ENCODE assay signal across 8 cellular contexts in genomic region chr11:14499178-14499559, GRCh38. TPM values are rescaled to one million over a fixed set of nuclear protein-coding genes. Genes with fewer than 3 reads are reported as not detected.
DNase-seq lines count a peak whose midpoint lies in the region; ATAC-seq and TF ChIP-seq lines count a peak whose summit lies in the region.

No MANE protein-coding gene starts in this region.

- H3K36me3 Mint-ChIP-seq in HFFc6 (ENCODE audit: low read depth), result peaks cover 47% of the 10 kb centered on the region
- H3K36me3 Mint-ChIP-seq in activated naive CD8-positive, alpha-beta T cell treated with anti-CD3 and anti-CD28 coated beads for 36 hours, result peaks cover 34% of the 10 kb centered on the region

- H3K4me3 Mint-ChIP-seq in HFFc6, result peak overlapping the region; percentile 97
- H3K4me3 Mint-ChIP-seq in activated naive CD8-positive, alpha-beta T cell treated with anti-CD3 and anti-CD28 coated beads for 36 hours, result peak overlapping the region; percentile 98

- H3F3A ChIP-seq in OCI-LY1 (ENCODE audit: insufficient read depth, low read length), result peaks cover 6% of the 10 kb centered on the region; the same call in 1 of the 2 replicates

- intact Hi-C loops in right cardiac atrium (cut with DNase I) (no loop called here), gastrocnemius medialis (cut with DNase I; ENCODE audit: low total_unique reads) (loop anchor here (1.0 kb wide), 1 partner anchor 21 kb away; the partner anchor contains the start of gene PSMA1)

- H3K36me3 ChIP-seq in OCI-LY1 (ENCODE audit: insufficient read depth, low read length), result peaks cover 50% of the 10 kb centered on the region
- peaks cover 0 to 35% of the 10 kb centered on the region in 2 donors for H3K36me3 ChIP-seq in gastrocnemius medialis

- peak overlapping the region; percentile 73 for H3K9ac ChIP-seq in OCI-LY1 (ENCODE audit: low read length)

- H3K27ac ChIP-seq in OCI-LY1 (ENCODE audit: low read depth, low read length, poor library complexity, severe bottlenecking) (no peak overlapping the region), right cardiac atrium (ENCODE audit: low read length) (peak overlapping the region; percentile 19), gastrocnemius medialis (peak overlapping the region; percentile 88 to 94 (median 92))

- peaks cover 57% of the 10 kb centered on the region for H3K4me1 Mint-ChIP-seq in HFFc6 (ENCODE audit: low read depth)
- H3K4me1 Mint-ChIP-seq in activated naive CD8-positive, alpha-beta T cell treated with anti-CD3 and anti-CD28 coated beads for 36 hours, result peaks cover 35% of the 10 kb centered on the region

- H3K9me3 Mint-ChIP-seq in HFFc6, result no peaks in the 10 kb centered on the region
- no peaks in the 10 kb centered on the region for H3K9me3 Mint-ChIP-seq in activated naive CD8-positive, alpha-beta T cell treated with anti-CD3 and anti-CD28 coated beads for 36 hours

- peaks cover 17% of the 10 kb centered on the region for H3K79me2 ChIP-seq in OCI-LY1 (ENCODE audit: insufficient read depth, low read length)

- H4K20me1 ChIP-seq in OCI-LY1 (ENCODE audit: insufficient read depth, low read length), result no peaks in the 10 kb centered on the region

- peaks cover 2% of the 10 kb centered on the region for H3K27me3 Mint-ChIP-seq in HFFc6 (ENCODE audit: insufficient read depth)
- peaks cover 4% of the 10 kb centered on the region for H3K27me3 Mint-ChIP-seq in activated naive CD8-positive, alpha-beta T cell treated with anti-CD3 and anti-CD28 coated beads for 36 hours

- peak overlapping the region; percentile 95 for H3K27ac Mint-ChIP-seq in HFFc6
- H3K27ac Mint-ChIP-seq in activated naive CD8-positive, alpha-beta T cell treated with anti-CD3 and anti-CD28 coated beads for 36 hours, result peak overlapping the region; percentile 98

- TF ChIP-seq POLR2A in gastrocnemius medialis (IDR thresholded peaks at IDR 0.05), result no peak

- H3K4me2 ChIP-seq in OCI-LY1 (ENCODE audit: low read length), result peak overlapping the region; percentile 82

- no peak for DNase-seq in HFFc6
- peak; percentile 31 for DNase-seq in activated naive CD8-positive, alpha-beta T cell treated with anti-CD3 and anti-CD28 coated beads for 36 hours
- peak; percentile 30 to 66 (median 64) for DNase-seq in right cardiac atrium
- peak in 1 of 2 donors; percentile 22 for DNase-seq in gastrocnemius medialis
- DNase-seq in hippocampal formation (lab: John Stamatoyannopoulos, UW), result no peak

- H3K9me3 ChIP-seq in OCI-LY1 (ENCODE audit: low read length) (no peaks in the 10 kb centered on the region), right cardiac atrium (ENCODE audit: control insufficient read depth, low read length) (no peaks in the 10 kb centered on the region), gastrocnemius medialis (no peaks in the 10 kb centered on the region)

- no peak overlapping the region for H2AFZ ChIP-seq in OCI-LY1 (ENCODE audit: low read length)

- TF ChIP-seq CTCF in HFFc6 (IDR thresholded peaks at IDR 0.05), result no peak
- TF ChIP-seq CTCF in OCI-LY1 (IDR thresholded peaks at IDR 0.05; ENCODE audit: low read length), result no peak
- TF ChIP-seq CTCF in gastrocnemius medialis (IDR thresholded peaks at IDR 0.05 in 4 of 5, conservative IDR thresholded peaks at IDR 0.05 in 1 of 5), result no peak

- WGBS in right cardiac atrium, result under 1% methylated on average over 19 of the region's 19 CpGs

- peak overlapping the region; percentile 80 for H3K4me3 ChIP-seq in GM08714 (ENCODE audit: low read length)
- H3K4me3 ChIP-seq in OCI-LY1 (ENCODE audit: low read depth, low read length, poor library complexity, severe bottlenecking), result peak overlapping the region; percentile 85
- H3K4me3 ChIP-seq in right cardiac atrium (ENCODE audit: low read length), result peak overlapping the region; percentile 90
- H3K4me3 ChIP-seq in gastrocnemius medialis, result peak overlapping the region; percentile 72 to 96 (median 84)

- H3K4me1 ChIP-seq in OCI-LY1 (ENCODE audit: insufficient read depth, low read length, severe bottlenecking) (peaks cover 20% of the 10 kb centered on the region), right cardiac atrium (ENCODE audit: control insufficient read depth, insufficient read depth, low read length) (no peaks in the 10 kb centered on the region), gastrocnemius medialis (peaks cover 19 to 37% of the 10 kb centered on the region in 2 donors)

- H3K27me3 ChIP-seq in OCI-LY1 (ENCODE audit: insufficient read depth, low read length) (no peaks in the 10 kb centered on the region), right cardiac atrium (ENCODE audit: control insufficient read depth, insufficient read depth) (no peaks in the 10 kb centered on the region), gastrocnemius medialis (no peaks in the 10 kb centered on the region)

- ATAC-seq in right cardiac atrium, result peak; percentile 63 to 71
- peak; percentile 23 to 35 for ATAC-seq in gastrocnemius medialis
- ATAC-seq in GM19324 (IDR thresholded peaks at IDR 0.05; ENCODE audit: low FRiP score, unreplicated experiment), result no peak

- in situ Hi-C loops in gastrocnemius medialis (cut with MboI; ENCODE audit: low sequenced_read_pairs in 4 of 4), result no loop called here

- H3K9me2 ChIP-seq in OCI-LY1 (ENCODE audit: low read depth, low read length), result no peaks in the 10 kb centered on the region

RNA-seq across cellular contexts. Expression of gene COPB1, which starts 0.4 kb away (rescaled TPM):
- total RNA-seq in HFFc6 (2021; fragmentation: NEBNext Ultra II Directional; extraction: Animal tissue kit (Norgen Biotek cat#: 25700)), result 100 to 1,000 TPM; 161 to 193 (median 187) TPM
- 100 to 1,000 TPM in 1 of 2 experiments, 10 to 100 TPM in 1; 99.6 to 100 TPM for total RNA-seq in activated naive CD8-positive, alpha-beta T cell treated with anti-CD3 and anti-CD28 coated beads for 36 hours
- total RNA-seq in right cardiac atrium (10 to 100 TPM; 46.0 to 62.3 (median 55.3) TPM), gastrocnemius medialis (10 to 100 TPM; 46.4 to 59.1 (median 52.4) TPM)
- polyA plus RNA-seq in right cardiac atrium, result 41.7 TPM

RNA-seq across cellular contexts. Expression of gene PSMA1, which starts 21.0 kb away (rescaled TPM):
- total RNA-seq in HFFc6 (2021; fragmentation: NEBNext Ultra II Directional; extraction: Animal tissue kit (Norgen Biotek cat#: 25700)), result 100 to 1,000 TPM; 158 to 193 (median 173) TPM
- 100 to 1,000 TPM; 355 to 367 TPM for total RNA-seq in activated naive CD8-positive, alpha-beta T cell treated with anti-CD3 and anti-CD28 coated beads for 36 hours
- total RNA-seq in right cardiac atrium, result 100 to 1,000 TPM; 105 to 132 (median 117) TPM
- 145 TPM for polyA plus RNA-seq in right cardiac atrium
- total RNA-seq in gastrocnemius medialis, result 100 to 1,000 TPM; 202 to 215 (median 206) TPM

Comparison
In these comparisons a context has a peak if more than half of its experiments do, and no peak if none do; other contexts are left out.
1. DNase-seq: peak in activated naive CD8-positive, alpha-beta T cell treated with anti-CD3 and anti-CD28 coated beads for 36 hours (single experiment) and right cardiac atrium (3 of 3); none in HFFc6 (single experiment) and hippocampal formation (0 of 2).
2. Peak in every context shown above with its lines, with median percentiles within 50 percentile points of each other: H3K4me3 ChIP-seq.